1 cellular context compared by ENCODE assay signal in the genomic region with DNA sequence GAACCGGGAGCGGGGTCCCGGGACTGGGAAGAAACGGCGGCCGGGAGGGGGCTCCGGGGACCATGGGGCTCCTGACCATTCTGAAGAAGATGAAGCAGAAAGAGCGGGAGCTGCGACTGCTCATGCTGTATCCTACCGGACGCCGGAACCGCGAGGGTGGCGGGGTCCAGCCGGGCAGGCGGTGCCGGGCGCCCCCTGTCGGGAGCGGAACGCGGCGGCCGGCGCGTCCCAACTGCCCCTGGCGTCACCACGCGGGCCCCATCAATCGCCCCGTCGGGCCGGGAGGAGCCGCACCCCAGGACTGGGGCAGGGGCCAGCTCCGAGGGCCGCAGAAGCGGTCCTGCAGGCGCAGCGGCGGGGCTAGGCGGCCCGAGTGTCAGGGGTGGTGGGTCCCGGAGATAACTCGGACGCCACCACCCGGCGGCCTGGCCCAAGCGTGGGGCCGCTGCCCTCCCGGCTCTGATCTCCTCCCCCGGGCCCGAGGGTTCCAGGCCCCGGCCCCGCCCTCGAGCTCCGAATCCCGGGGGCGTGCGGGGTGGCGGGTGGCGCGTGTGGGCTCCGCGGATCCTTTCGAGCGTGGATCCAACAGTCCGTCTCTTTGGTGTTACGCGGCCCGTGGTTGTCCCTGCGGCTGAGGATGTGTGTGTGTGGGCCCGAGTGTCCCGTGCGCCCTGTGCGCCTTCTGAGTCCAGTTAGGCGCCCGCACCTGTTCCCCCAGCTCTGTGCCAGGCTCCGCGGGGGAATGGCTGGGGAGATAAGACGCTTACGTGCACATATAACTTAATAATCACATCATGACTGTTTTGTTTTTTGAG.
A peak's percentile ranks its signal among the peaks of the same experiment; 100 is the strongest.
TF ChIP-seq lines count a peak whose summit lies in the region.

A gene (plus strand): TSS at position 15 of the 815 bp plus-strand sequence. CDS start 48 bp downstream, at position 63.

TF ChIP-seq in HepG2, 621 proteins besides CTCF, POLR2A, EP300 and RAD21 (continued from another document and continues in another):
- TF ChIP-seq, protein P1, sequence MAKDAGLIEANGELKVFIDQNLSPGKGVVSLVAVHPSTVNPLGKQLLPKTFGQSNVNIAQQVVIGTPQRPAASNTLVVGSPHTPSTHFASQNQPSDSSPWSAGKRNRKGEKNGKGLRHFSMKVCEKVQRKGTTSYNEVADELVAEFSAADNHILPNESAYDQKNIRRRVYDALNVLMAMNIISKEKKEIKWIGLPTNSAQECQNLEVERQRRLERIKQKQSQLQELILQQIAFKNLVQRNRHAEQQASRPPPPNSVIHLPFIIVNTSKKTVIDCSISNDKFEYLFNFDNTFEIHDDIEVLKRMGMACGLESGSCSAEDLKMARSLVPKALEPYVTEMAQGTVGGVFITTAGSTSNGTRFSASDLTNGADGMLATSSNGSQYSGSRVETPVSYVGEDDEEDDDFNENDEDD (CRISPR knock-in tag; IDR thresholded peaks at IDR 0.05; ENCODE audit: borderline replicate concordance): peak; percentile 73; the same call in 1 of the 2 replicates
- TF ChIP-seq NFE2L2 (IDR thresholded peaks at IDR 0.05; ENCODE audit: low read length) (no peak), ZNF12 (CRISPR knock-in tag; IDR thresholded peaks at IDR 0.05) (no peak; the same call in 1 of the 2 replicates), SOX6 (IDR thresholded peaks at IDR 0.05) (no peak), SOX6 (CRISPR knock-in tag; IDR thresholded peaks at IDR 0.05) (no peak), ELF3 (CRISPR knock-in tag; IDR thresholded peaks at IDR 0.05) (no peak; the same call in 1 of the 2 replicates), FOXA1 (IDR thresholded peaks at IDR 0.05) (no peak), FOXA1 (CRISPR knock-in tag; IDR thresholded peaks at IDR 0.05) (no peak), AGO2 (optimal IDR thresholded peaks at IDR 0.05; ENCODE audit: low read depth, low read length) (peak; percentile 47), HCFC1 (IDR thresholded peaks at IDR 0.05; ENCODE audit: low read depth, low read length) (no peak), ZNF703 (CRISPR knock-in tag; IDR thresholded peaks at IDR 0.05; ENCODE audit: borderline replicate concordance) (no peak; the same call in 1 of the 2 replicates), PTBP1 (IDR thresholded peaks at IDR 0.05; ENCODE audit: low read depth, low read length, poor library complexity, severe bottlenecking) (no peak), ETV5 (CRISPR knock-in tag; IDR thresholded peaks at IDR 0.05; ENCODE audit: borderline replicate concordance) (peak; percentile 16; the same call in 1 of the 2 replicates), STAT5B (CRISPR knock-in tag; IDR thresholded peaks at IDR 0.05) (no peak), AGO1 (IDR thresholded peaks at IDR 0.05; ENCODE audit: low read depth, low read length, poor library complexity, severe bottlenecking) (no peak), AKAP8 (CRISPR knock-in tag; IDR thresholded peaks at IDR 0.05) (0 out of 2 replicates have a peak, but pooled peaks have one; percentile 14), ZEB1 (IDR thresholded peaks at IDR 0.05; ENCODE audit: insufficient replicate concordance, low read depth) (no peak), ZSCAN22 (CRISPR knock-in tag; IDR thresholded peaks at IDR 0.05) (peak; percentile 68), JUND (CRISPR knock-in tag; IDR thresholded peaks at IDR 0.05) (no peak), ZNF558 (CRISPR knock-in tag; IDR thresholded peaks at IDR 0.05; ENCODE audit: borderline replicate concordance) (peak; percentile 58; the same call in 1 of the 2 replicates), ZNF354B (CRISPR knock-in tag; IDR thresholded peaks at IDR 0.05) (no peak), SAP130 (CRISPR knock-in tag; IDR thresholded peaks at IDR 0.05; ENCODE audit: low read depth) (peak; percentile 69; the same call in 1 of the 2 replicates), TOE1 (CRISPR knock-in tag; IDR thresholded peaks at IDR 0.05) (no peak; the same call in 1 of the 2 replicates), HDAC6 (IDR thresholded peaks at IDR 0.05; ENCODE audit: low read depth, low read length) (no peak), ZNF549 (CRISPR knock-in tag; IDR thresholded peaks at IDR 0.05) (no peak), KAT8 (CRISPR knock-in tag; IDR thresholded peaks at IDR 0.05) (peak; percentile 1; the same call in 1 of the 2 replicates)
- TF ChIP-seq, protein P2, sequence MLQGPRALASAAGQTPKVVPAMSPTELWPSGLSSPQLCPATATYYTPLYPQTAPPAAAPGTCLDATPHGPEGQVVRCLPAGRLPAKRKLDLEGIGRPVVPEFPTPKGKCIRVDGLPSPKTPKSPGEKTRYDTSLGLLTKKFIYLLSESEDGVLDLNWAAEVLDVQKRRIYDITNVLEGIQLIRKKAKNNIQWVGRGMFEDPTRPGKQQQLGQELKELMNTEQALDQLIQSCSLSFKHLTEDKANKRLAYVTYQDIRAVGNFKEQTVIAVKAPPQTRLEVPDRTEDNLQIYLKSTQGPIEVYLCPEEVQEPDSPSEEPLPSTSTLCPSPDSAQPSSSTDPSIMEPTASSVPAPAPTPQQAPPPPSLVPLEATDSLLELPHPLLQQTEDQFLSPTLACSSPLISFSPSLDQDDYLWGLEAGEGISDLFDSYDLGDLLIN (CRISPR knock-in tag; IDR thresholded peaks at IDR 0.05; ENCODE audit: borderline replicate concordance): no peak
- TF ChIP-seq, protein P3, sequence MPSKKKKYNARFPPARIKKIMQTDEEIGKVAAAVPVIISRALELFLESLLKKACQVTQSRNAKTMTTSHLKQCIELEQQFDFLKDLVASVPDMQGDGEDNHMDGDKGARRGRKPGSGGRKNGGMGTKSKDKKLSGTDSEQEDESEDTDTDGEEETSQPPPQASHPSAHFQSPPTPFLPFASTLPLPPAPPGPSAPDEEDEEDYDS (CRISPR knock-in tag; IDR thresholded peaks at IDR 0.05): no peak; the same call in 1 of the 2 replicates
- TF ChIP-seq, protein P4, sequence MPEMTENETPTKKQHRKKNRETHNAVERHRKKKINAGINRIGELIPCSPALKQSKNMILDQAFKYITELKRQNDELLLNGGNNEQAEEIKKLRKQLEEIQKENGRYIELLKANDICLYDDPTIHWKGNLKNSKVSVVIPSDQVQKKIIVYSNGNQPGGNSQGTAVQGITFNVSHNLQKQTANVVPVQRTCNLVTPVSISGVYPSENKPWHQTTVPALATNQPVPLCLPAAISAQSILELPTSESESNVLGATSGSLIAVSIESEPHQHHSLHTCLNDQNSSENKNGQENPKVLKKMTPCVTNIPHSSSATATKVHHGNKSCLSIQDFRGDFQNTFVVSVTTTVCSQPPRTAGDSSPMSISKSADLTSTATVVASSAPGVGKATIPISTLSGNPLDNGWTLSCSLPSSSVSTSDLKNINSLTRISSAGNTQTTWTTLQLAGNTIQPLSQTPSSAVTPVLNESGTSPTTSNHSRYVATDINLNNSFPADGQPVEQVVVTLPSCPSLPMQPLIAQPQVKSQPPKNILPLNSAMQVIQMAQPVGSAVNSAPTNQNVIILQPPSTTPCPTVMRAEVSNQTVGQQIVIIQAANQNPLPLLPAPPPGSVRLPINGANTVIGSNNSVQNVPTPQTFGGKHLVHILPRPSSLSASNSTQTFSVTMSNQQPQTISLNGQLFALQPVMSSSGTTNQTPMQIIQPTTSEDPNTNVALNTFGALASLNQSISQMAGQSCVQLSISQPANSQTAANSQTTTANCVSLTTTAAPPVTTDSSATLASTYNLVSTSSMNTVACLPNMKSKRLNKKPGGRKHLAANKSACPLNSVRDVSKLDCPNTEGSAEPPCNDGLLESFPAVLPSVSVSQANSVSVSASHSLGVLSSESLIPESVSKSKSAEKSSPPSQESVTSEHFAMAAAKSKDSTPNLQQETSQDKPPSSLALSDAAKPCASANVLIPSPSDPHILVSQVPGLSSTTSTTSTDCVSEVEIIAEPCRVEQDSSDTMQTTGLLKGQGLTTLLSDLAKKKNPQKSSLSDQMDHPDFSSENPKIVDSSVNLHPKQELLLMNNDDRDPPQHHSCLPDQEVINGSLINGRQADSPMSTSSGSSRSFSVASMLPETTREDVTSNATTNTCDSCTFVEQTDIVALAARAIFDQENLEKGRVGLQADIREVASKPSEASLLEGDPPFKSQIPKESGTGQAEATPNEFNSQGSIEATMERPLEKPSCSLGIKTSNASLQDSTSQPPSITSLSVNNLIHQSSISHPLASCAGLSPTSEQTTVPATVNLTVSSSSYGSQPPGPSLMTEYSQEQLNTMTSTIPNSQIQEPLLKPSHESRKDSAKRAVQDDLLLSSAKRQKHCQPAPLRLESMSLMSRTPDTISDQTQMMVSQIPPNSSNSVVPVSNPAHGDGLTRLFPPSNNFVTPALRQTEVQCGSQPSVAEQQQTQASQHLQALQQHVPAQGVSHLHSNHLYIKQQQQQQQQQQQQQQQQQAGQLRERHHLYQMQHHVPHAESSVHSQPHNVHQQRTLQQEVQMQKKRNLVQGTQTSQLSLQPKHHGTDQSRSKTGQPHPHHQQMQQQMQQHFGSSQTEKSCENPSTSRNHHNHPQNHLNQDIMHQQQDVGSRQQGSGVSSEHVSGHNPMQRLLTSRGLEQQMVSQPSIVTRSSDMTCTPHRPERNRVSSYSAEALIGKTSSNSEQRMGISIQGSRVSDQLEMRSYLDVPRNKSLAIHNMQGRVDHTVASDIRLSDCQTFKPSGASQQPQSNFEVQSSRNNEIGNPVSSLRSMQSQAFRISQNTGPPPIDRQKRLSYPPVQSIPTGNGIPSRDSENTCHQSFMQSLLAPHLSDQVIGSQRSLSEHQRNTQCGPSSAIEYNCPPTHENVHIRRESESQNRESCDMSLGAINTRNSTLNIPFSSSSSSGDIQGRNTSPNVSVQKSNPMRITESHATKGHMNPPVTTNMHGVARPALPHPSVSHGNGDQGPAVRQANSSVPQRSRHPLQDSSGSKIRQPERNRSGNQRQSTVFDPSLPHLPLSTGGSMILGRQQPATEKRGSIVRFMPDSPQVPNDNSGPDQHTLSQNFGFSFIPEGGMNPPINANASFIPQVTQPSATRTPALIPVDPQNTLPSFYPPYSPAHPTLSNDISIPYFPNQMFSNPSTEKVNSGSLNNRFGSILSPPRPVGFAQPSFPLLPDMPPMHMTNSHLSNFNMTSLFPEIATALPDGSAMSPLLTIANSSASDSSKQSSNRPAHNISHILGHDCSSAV (CRISPR knock-in tag; IDR thresholded peaks at IDR 0.05; ENCODE audit: borderline replicate concordance): no peak
- TF ChIP-seq, protein P5, sequence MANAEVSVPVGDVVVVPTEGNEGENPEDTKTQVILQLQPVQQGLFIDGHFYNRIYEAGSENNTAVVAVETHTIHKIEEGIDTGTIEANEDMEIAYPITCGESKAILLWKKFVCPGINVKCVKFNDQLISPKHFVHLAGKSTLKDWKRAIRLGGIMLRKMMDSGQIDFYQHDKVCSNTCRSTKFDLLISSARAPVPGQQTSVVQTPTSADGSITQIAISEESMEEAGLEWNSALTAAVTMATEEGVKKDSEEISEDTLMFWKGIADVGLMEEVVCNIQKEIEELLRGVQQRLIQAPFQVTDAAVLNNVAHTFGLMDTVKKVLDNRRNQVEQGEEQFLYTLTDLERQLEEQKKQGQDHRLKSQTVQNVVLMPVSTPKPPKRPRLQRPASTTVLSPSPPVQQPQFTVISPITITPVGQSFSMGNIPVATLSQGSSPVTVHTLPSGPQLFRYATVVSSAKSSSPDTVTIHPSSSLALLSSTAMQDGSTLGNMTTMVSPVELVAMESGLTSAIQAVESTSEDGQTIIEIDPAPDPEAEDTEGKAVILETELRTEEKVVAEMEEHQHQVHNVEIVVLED (CRISPR knock-in tag; IDR thresholded peaks at IDR 0.05; ENCODE audit: borderline replicate concordance): no peak; the same call in 1 of the 2 replicates
- TF ChIP-seq, protein P6, sequence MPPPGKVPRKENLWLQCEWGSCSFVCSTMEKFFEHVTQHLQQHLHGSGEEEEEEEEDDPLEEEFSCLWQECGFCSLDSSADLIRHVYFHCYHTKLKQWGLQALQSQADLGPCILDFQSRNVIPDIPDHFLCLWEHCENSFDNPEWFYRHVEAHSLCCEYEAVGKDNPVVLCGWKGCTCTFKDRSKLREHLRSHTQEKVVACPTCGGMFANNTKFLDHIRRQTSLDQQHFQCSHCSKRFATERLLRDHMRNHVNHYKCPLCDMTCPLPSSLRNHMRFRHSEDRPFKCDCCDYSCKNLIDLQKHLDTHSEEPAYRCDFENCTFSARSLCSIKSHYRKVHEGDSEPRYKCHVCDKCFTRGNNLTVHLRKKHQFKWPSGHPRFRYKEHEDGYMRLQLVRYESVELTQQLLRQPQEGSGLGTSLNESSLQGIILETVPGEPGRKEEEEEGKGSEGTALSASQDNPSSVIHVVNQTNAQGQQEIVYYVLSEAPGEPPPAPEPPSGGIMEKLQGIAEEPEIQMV (CRISPR knock-in tag; IDR thresholded peaks at IDR 0.05; ENCODE audit: low read depth): peak; percentile 89; the same call in 1 of the 2 replicates
- TF ChIP-seq, protein P7, sequence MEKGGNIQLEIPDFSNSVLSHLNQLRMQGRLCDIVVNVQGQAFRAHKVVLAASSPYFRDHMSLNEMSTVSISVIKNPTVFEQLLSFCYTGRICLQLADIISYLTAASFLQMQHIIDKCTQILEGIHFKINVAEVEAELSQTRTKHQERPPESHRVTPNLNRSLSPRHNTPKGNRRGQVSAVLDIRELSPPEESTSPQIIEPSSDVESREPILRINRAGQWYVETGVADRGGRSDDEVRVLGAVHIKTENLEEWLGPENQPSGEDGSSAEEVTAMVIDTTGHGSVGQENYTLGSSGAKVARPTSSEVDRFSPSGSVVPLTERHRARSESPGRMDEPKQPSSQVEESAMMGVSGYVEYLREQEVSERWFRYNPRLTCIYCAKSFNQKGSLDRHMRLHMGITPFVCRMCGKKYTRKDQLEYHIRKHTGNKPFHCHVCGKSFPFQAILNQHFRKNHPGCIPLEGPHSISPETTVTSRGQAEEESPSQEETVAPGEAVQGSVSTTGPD (CRISPR knock-in tag; IDR thresholded peaks at IDR 0.05): no peak
- TF ChIP-seq, protein P8, sequence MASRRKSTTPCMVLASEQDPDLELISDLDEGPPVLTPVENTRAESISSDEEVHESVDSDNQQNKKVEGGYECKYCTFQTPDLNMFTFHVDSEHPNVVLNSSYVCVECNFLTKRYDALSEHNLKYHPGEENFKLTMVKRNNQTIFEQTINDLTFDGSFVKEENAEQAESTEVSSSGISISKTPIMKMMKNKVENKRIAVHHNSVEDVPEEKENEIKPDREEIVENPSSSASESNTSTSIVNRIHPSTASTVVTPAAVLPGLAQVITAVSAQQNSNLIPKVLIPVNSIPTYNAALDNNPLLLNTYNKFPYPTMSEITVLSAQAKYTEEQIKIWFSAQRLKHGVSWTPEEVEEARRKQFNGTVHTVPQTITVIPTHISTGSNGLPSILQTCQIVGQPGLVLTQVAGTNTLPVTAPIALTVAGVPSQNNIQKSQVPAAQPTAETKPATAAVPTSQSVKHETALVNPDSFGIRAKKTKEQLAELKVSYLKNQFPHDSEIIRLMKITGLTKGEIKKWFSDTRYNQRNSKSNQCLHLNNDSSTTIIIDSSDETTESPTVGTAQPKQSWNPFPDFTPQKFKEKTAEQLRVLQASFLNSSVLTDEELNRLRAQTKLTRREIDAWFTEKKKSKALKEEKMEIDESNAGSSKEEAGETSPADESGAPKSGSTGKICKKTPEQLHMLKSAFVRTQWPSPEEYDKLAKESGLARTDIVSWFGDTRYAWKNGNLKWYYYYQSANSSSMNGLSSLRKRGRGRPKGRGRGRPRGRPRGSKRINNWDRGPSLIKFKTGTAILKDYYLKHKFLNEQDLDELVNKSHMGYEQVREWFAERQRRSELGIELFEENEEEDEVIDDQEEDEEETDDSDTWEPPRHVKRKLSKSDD (CRISPR knock-in tag; IDR thresholded peaks at IDR 0.05; ENCODE audit: low read depth): peak; percentile 17; the same call in 1 of the 2 replicates
- TF ChIP-seq, protein P9, sequence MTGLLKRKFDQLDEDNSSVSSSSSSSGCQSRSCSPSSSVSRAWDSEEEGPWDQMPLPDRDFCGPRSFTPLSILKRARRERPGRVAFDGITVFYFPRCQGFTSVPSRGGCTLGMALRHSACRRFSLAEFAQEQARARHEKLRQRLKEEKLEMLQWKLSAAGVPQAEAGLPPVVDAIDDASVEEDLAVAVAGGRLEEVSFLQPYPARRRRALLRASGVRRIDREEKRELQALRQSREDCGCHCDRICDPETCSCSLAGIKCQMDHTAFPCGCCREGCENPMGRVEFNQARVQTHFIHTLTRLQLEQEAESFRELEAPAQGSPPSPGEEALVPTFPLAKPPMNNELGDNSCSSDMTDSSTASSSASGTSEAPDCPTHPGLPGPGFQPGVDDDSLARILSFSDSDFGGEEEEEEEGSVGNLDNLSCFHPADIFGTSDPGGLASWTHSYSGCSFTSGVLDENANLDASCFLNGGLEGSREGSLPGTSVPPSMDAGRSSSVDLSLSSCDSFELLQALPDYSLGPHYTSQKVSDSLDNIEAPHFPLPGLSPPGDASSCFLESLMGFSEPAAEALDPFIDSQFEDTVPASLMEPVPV (CRISPR knock-in tag; IDR thresholded peaks at IDR 0.05): no peak
